In genomic region chr17:34361478-34362061, GRCh38 we compare ENCODE assay signal across 8 cellular contexts. TPM values are rescaled to one million over a fixed set of nuclear protein-coding genes. Genes with fewer than 3 reads are reported as not detected.
DNase-seq lines count a peak whose midpoint lies in the region; ATAC-seq and TF ChIP-seq lines count a peak whose summit lies in the region.

No MANE protein-coding gene starts in this region.

- peaks cover 39% of the 10 kb centered on the region for H3K27me3 Mint-ChIP-seq in chondrocyte (ENCODE audit: low read depth)

- no peaks in the 10 kb centered on the region for H3K36me3 Mint-ChIP-seq in chondrocyte (ENCODE audit: low read depth)

- intact Hi-C loops in left colon (cut with DNase I, micrococcal nuclease) = loop anchor here (2.0 to 10.0 kb wide), 2 partner anchors 157 to 161 kb away; no protein-coding TSS in a partner anchor

- H3K9me3 Mint-ChIP-seq in chondrocyte (ENCODE audit: low read depth) = no peaks in the 10 kb centered on the region

- DNase-seq in G401 (ENCODE audit: low spot score) (peak; percentile 81), NCI-H2227 (lab: John Stamatoyannopoulos, UW; ENCODE audit: unreplicated experiment) (peak; percentile 94), chondrocyte (ENCODE audit: low spot score) (no peak), left colon (peak; percentile 81 to 93)
- peak in 3 of 4 experiments; percentile 2 to 41 (median 4) for DNase-seq in activated CD4-positive, CD25-positive, alpha-beta regulatory T cell (lab: John Stamatoyannopoulos, UW)
- peak; percentile 65 for DNase-seq in stimulated activated CD4-positive, alpha-beta T cell treated with anti-CD3 and anti-CD28 coated beads, Interleukin-4, amount 100 ng/mL, for 1 hour

- peak; percentile 100 for TF ChIP-seq CTCF in chondrocyte (IDR thresholded peaks at IDR 0.05)

- ATAC-seq in HG02973 (IDR thresholded peaks at IDR 0.05; ENCODE audit: unreplicated experiment) (peak; percentile 82), left colon (peak; percentile 99), GM21786 (IDR thresholded peaks at IDR 0.05; ENCODE audit: unreplicated experiment) (no peak)

- no peak overlapping the region for H3K4me3 Mint-ChIP-seq in chondrocyte (ENCODE audit: unreplicated experiment)

- in situ Hi-C loops in G401 (cut with HindIII; ENCODE audit: low sequenced_read_pairs) = no loop called here

- H3K4me1 Mint-ChIP-seq in chondrocyte (ENCODE audit: low read depth) = no peaks in the 10 kb centered on the region

- no peak overlapping the region for H3K27ac Mint-ChIP-seq in chondrocyte (ENCODE audit: unreplicated experiment)

RNA-seq across cellular contexts. Expression of gene CCL1, which starts 1.5 kb away (rescaled TPM):
- total RNA-seq in G401 (2014; rRNA removed; shearing (Covaris generic)) = not detected in 2 replicates
- total RNA-seq in chondrocyte (not detected in 3 replicates), left colon (not detected)

RNA-seq across cellular contexts. Expression of gene CCL13, which starts 5.3 kb away (rescaled TPM):
- not detected in 2 replicates for total RNA-seq in G401 (2014; rRNA removed; shearing (Covaris generic))
- total RNA-seq in chondrocyte (not detected in 3 replicates), left colon (1 to 10 TPM; 2.6 to 7.3 TPM)

RNA-seq across cellular contexts. Expression of gene CCL8, which starts 42.3 kb away (rescaled TPM):
- not detected in 2 replicates for total RNA-seq in G401 (2014; rRNA removed; shearing (Covaris generic))
- total RNA-seq in chondrocyte (not detected in 3 replicates), left colon (1 to 10 TPM in 1 of 2 donors, not detected in 1; 4.2 TPM)
